In the genomic region with DNA sequence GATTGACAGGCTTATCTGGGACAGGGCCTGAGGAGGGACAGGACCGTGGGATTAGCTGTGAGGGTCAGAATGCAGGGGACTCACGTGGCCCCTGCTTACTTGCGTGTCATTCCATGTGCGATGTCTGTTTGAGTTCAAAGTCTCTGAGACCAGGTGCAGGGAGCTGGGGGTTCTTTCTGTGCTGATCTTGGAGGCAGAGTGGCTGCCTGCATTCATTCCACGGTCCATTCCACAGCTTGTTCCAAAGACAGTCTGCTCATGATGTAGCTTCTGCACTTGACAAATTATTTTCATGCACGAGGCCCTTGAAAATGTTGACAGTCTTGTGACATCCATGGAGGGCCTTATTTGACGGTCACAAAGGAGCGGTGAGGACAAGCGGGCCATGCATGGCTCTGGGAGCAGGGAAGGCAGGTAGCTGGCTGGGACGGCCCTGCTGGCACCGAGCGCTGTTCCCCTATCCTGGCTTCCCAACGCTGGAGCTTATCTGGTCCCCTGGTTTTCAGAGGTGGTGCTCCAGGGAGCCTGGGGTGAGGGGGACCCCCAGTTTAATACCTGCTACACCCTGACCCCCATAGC, we compare ENCODE assay signal across 7 cellular contexts. TPM values are rescaled to one million over a fixed set of nuclear protein-coding genes. Genes with fewer than 3 reads are reported as not detected.
DNase-seq lines count a peak whose midpoint lies in the region; FAIRE-seq and TF ChIP-seq lines count a peak whose summit lies in the region.

No MANE protein-coding gene starts in this region.

- peaks cover 0 to 1% of the 10 kb centered on the region in 2 donors for H3K36me3 ChIP-seq in stomach smooth muscle (ENCODE audit: control insufficient read depth in 2 of 2, insufficient read depth in 2 of 2, low read length in 2 of 2)

- no peaks in the 10 kb centered on the region for H3K27me3 Mint-ChIP-seq in activated naive CD8-positive, alpha-beta T cell treated with anti-CD3 and anti-CD28 coated beads for 36 hours
- H3K27me3 Mint-ChIP-seq in endothelial cell (ENCODE audit: unreplicated experiment), result peaks cover 10% of the 10 kb centered on the region

- peaks cover 27% of the 10 kb centered on the region for H3K4me1 Mint-ChIP-seq in activated naive CD8-positive, alpha-beta T cell treated with anti-CD3 and anti-CD28 coated beads for 36 hours
- H3K4me1 Mint-ChIP-seq in endothelial cell (ENCODE audit: unreplicated experiment), result peaks cover 19% of the 10 kb centered on the region

- peak overlapping the region; percentile 48 to 66 for H3K9ac ChIP-seq in stomach smooth muscle (ENCODE audit: low read length in 2 of 2)

- no peaks in the 10 kb centered on the region for H3K9me3 Mint-ChIP-seq in activated naive CD8-positive, alpha-beta T cell treated with anti-CD3 and anti-CD28 coated beads for 36 hours
- H3K9me3 Mint-ChIP-seq in endothelial cell (ENCODE audit: unreplicated experiment), result no peaks in the 10 kb centered on the region

- peak overlapping the region; percentile 51 for H3K4me3 Mint-ChIP-seq in activated naive CD8-positive, alpha-beta T cell treated with anti-CD3 and anti-CD28 coated beads for 36 hours
- no peak overlapping the region for H3K4me3 Mint-ChIP-seq in endothelial cell (ENCODE audit: unreplicated experiment)

- no peak overlapping the region for H3K27ac ChIP-seq in stomach smooth muscle (ENCODE audit: low read length)

- no peaks in the 10 kb centered on the region for H3K9me3 ChIP-seq in stomach smooth muscle (ENCODE audit: control insufficient read depth in 2 of 2, low read length in 2 of 2)

- peak overlapping the region; percentile 56 to 76 for H3K4me3 ChIP-seq in stomach smooth muscle (ENCODE audit: low read length in 2 of 2)

- no peak for FAIRE-seq in GM12892 (lab: Jason Lieb, UNC)

- TF ChIP-seq CTCF in endothelial cell (IDR thresholded peaks at IDR 0.05; ENCODE audit: unreplicated experiment), result no peak

- H3K27me3 ChIP-seq in stomach smooth muscle (ENCODE audit: control insufficient read depth in 1 of 2, insufficient read depth in 2 of 2, low read length in 2 of 2), result no peaks in the 10 kb centered on the region

- H3K36me3 Mint-ChIP-seq in activated naive CD8-positive, alpha-beta T cell treated with anti-CD3 and anti-CD28 coated beads for 36 hours, result no peaks in the 10 kb centered on the region
- H3K36me3 Mint-ChIP-seq in endothelial cell (ENCODE audit: low read depth, unreplicated experiment), result peaks cover 5% of the 10 kb centered on the region

- H3K27ac Mint-ChIP-seq in activated naive CD8-positive, alpha-beta T cell treated with anti-CD3 and anti-CD28 coated beads for 36 hours, result no peak overlapping the region
- H3K27ac Mint-ChIP-seq in endothelial cell (ENCODE audit: unreplicated experiment), result no peak overlapping the region

- DNase-seq in HuH-7 (ENCODE audit: low spot score), result peak; percentile 90
- no peak for DNase-seq in activated naive CD8-positive, alpha-beta T cell treated with anti-CD3 and anti-CD28 coated beads for 36 hours
- peak; percentile 35 for DNase-seq in iris pigment epithelial cell (ENCODE audit: low read depth)
- DNase-seq in endothelial cell (ENCODE audit: low spot score), result no peak
- DNase-seq in NCI-H2196 (lab: John Stamatoyannopoulos, UW; ENCODE audit: unreplicated experiment), result no peak
- DNase-seq in GM12892 (ENCODE audit: insufficient read length), result no peak

- no peak for TF ChIP-seq POLR2A in GM12892 (IDR thresholded peaks at IDR 0.05; ENCODE audit: low read depth, low read length)

- peaks cover 8% of the 10 kb centered on the region for H3K4me1 ChIP-seq in stomach smooth muscle (ENCODE audit: control insufficient read depth, insufficient read depth, low read length)

RNA-seq across cellular contexts. Expression of a gene that starts 23.0 kb away (rescaled TPM):
- total RNA-seq in activated naive CD8-positive, alpha-beta T cell treated with anti-CD3 and anti-CD28 coated beads for 36 hours, result 1 to 10 TPM; 1.6 to 2.1 TPM
- total RNA-seq in endothelial cell (ENCODE audit: unreplicated experiment), result 5.7 TPM
- not detected for polyA plus RNA-seq in GM12892 (2012; ENCODE audit: missing spikeins)

Comparison
In these comparisons a context has a peak if more than half of its experiments do, and no peak if none do; other contexts are left out.
1. DNase-seq: peak in HuH-7 (single experiment) and iris pigment epithelial cell (single experiment); none in activated naive CD8-positive, alpha-beta T cell treated with anti-CD3 and anti-CD28 coated beads for 36 hours (single experiment), endothelial cell (single experiment), NCI-H2196 (single experiment) and GM12892 (single experiment).